ENCODE assay signal across 1 cellular context in the genomic region with DNA sequence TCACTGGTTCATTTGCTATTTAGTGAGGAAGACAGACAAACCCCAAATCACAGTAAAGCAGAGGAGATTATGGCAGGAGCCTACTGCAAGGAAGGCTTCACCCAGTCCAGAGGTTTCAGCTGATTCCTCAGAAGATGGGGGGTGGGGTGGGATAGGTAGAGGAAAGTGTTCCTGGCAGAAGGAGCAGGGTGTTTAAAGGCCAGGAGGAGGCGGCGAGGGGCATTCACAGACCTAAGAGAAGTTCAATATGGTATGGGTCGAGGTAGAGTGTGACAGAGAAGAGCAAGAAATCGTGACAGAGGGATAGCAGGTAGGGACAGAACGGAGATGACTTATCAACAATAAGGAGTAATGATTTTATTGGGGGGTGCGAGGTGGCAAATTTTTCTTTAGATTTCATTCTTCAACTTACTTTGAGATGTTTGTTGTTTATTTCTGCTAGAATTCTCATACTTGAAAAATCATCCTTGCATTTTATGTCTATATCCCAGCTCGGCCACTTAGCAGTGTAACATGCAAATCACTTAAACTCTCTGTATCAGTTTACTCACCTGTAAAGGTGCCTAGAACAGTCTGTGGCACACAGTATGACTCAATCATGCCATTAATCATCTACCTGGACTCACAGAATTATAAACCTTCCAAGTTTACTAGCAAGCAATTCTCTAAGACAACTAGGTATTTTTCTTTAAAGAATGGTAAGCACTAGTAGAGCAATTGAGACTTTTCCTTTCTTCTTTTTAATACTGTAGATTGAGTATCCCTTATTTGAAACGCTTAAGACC.
TF ChIP-seq lines count a peak whose summit lies in the region.

No MANE protein-coding gene starts in this region.

TF ChIP-seq in HepG2, 621 proteins besides CTCF, POLR2A, EP300 and RAD21:
- TF ChIP-seq, protein P1, sequence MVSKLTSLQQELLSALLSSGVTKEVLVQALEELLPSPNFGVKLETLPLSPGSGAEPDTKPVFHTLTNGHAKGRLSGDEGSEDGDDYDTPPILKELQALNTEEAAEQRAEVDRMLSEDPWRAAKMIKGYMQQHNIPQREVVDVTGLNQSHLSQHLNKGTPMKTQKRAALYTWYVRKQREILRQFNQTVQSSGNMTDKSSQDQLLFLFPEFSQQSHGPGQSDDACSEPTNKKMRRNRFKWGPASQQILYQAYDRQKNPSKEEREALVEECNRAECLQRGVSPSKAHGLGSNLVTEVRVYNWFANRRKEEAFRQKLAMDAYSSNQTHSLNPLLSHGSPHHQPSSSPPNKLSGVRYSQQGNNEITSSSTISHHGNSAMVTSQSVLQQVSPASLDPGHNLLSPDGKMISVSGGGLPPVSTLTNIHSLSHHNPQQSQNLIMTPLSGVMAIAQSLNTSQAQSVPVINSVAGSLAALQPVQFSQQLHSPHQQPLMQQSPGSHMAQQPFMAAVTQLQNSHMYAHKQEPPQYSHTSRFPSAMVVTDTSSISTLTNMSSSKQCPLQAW (CRISPR knock-in tag; IDR thresholded peaks at IDR 0.05), result no peak
- TF ChIP-seq, protein P2, sequence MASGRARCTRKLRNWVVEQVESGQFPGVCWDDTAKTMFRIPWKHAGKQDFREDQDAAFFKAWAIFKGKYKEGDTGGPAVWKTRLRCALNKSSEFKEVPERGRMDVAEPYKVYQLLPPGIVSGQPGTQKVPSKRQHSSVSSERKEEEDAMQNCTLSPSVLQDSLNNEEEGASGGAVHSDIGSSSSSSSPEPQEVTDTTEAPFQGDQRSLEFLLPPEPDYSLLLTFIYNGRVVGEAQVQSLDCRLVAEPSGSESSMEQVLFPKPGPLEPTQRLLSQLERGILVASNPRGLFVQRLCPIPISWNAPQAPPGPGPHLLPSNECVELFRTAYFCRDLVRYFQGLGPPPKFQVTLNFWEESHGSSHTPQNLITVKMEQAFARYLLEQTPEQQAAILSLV (CRISPR knock-in tag; IDR thresholded peaks at IDR 0.05; ENCODE audit: borderline replicate concordance), result no peak
- TF ChIP-seq TCF12 (IDR thresholded peaks at IDR 0.05), result no peak
- TF ChIP-seq TCF12 (CRISPR knock-in tag; IDR thresholded peaks at IDR 0.05), result no peak
- no peak for TF ChIP-seq NCOA5 (CRISPR knock-in tag; IDR thresholded peaks at IDR 0.05)
- no peak for TF ChIP-seq MAF1 (CRISPR knock-in tag; IDR thresholded peaks at IDR 0.05; ENCODE audit: borderline replicate concordance)
- no peak for TF ChIP-seq ONECUT2 (CRISPR knock-in tag; IDR thresholded peaks at IDR 0.05)
- TF ChIP-seq TBX3 (IDR thresholded peaks at IDR 0.05; ENCODE audit: borderline replicate concordance), result no peak
- no peak for TF ChIP-seq ZNF7 (CRISPR knock-in tag; IDR thresholded peaks at IDR 0.05)
- TF ChIP-seq RXRA (CRISPR knock-in tag; IDR thresholded peaks at IDR 0.05), result no peak
- no peak for TF ChIP-seq AHR (CRISPR knock-in tag; IDR thresholded peaks at IDR 0.05)
- TF ChIP-seq CEBPB (IDR thresholded peaks at IDR 0.05; ENCODE audit: borderline replicate concordance, low read depth, low read length), result no peak
- no peak for TF ChIP-seq SNAI1 (CRISPR knock-in tag; IDR thresholded peaks at IDR 0.05; ENCODE audit: borderline replicate concordance)
- no peak for TF ChIP-seq MYNN (CRISPR knock-in tag; IDR thresholded peaks at IDR 0.05; ENCODE audit: low read depth)
